15 cellular contexts compared by ENCODE assay signal in the genomic region with DNA sequence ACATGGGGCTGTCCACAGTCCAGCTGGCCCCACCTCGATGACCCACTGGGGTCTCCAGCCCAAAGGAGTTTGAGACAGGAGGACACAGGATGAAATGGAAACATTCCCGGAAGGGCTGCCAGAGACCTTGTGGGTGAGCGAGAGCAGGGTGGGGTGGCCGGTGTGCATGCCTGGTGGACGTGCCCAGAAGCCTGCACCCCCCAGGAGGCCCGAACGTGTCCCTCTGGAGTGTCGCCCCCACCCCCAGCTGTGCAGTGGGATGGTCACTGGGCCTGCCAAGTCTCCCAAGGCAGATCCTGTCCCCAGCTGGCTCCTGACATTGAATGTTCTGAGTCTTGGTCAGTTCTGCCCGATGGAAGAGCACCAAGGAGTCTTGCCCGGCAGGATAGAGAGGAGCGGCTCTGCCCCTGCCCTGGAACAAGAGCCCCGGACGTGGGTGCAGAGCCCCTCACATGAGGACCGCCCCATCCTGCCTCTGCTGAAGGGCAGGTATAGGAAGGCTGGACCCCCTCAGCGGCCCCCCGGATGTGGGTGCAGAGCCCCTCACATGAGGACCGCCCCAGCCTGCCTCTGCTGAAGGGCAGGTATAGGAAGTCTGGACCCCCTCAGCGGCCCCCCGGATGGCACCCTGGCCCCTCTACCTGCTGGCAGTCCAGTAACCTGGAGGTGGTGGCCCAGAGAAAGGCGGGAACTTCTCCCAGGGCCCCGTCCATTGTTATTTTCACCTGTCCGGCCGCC. TPM values are rescaled to one million over a fixed set of nuclear protein-coding genes. Genes with fewer than 3 reads are reported as not detected.
DNase-seq lines count a peak whose midpoint lies in the region; ATAC-seq and TF ChIP-seq lines count a peak whose summit lies in the region.
"Had no signal": no experiment of that assay in that cellular context is flagged by ENCODE, and none has a peak within 500 bp of the region (broad histone marks: within the 10 kb centered on the region; RNA-seq: fewer than 3 reads in every experiment).

No MANE protein-coding gene starts in this region.

- H3K27ac ChIP-seq in gastrocnemius medialis = peak overlapping the region in 3 of 4 donors; percentile 34 to 99 (median 94)

- peaks cover 4% of the 10 kb centered on the region for H3K36me3 Mint-ChIP-seq in activated naive CD4-positive, alpha-beta T cell treated with anti-CD3 and anti-CD28 coated beads for 36 hours (ENCODE audit: low read depth)
- H3K36me3 Mint-ChIP-seq in chondrocyte (ENCODE audit: low read depth) (peaks cover 4% of the 10 kb centered on the region), HFFc6 (ENCODE audit: low read depth) (peaks cover 8% of the 10 kb centered on the region)

- peaks cover 25 to 34% of the 10 kb centered on the region in 2 donors for H3K4me1 ChIP-seq in gastrocnemius medialis

- H3K27me3 ChIP-seq in gastrocnemius medialis = no peaks in the 10 kb centered on the region

- no peaks in the 10 kb centered on the region for H3K27me3 Mint-ChIP-seq in activated naive CD4-positive, alpha-beta T cell treated with anti-CD3 and anti-CD28 coated beads for 36 hours (ENCODE audit: low read depth)
- no peaks in the 10 kb centered on the region for H3K27me3 Mint-ChIP-seq in chondrocyte (ENCODE audit: low read depth)
- peaks cover 14% of the 10 kb centered on the region for H3K27me3 Mint-ChIP-seq in HFFc6 (ENCODE audit: insufficient read depth)

- intact Hi-C loops in activated naive CD4-positive, alpha-beta T cell treated with anti-CD3 and anti-CD28 coated beads for 36 hours (cut with micrococcal nuclease) = loop anchor here (1.0 to 5.0 kb wide), 7 partner anchors 65 to 478 kb away; partner anchors contain the start of genes DECR2, FAM234A, JMJD8 and METTL26
- intact Hi-C loops in gastrocnemius medialis (cut with DNase I; ENCODE audit: low total_unique reads) = no loop called here

- in situ Hi-C loops in gastrocnemius medialis (cut with MboI; ENCODE audit: low sequenced_read_pairs in 4 of 4) = no loop called here

- peaks cover 31% of the 10 kb centered on the region for H3K4me1 Mint-ChIP-seq in activated naive CD4-positive, alpha-beta T cell treated with anti-CD3 and anti-CD28 coated beads for 36 hours (ENCODE audit: low read depth)
- H3K4me1 Mint-ChIP-seq in chondrocyte (ENCODE audit: low read depth) = peaks cover 34% of the 10 kb centered on the region
- H3K4me1 Mint-ChIP-seq in HFFc6 (ENCODE audit: low read depth) = peaks cover 28% of the 10 kb centered on the region

- CTCF ChIA-PET in activated naive CD4-positive, alpha-beta T cell treated with anti-CD3 and anti-CD28 coated beads for 36 hours (lab: Charles Lee) = no interaction called here

- DNase-seq in activated naive CD4-positive, alpha-beta T cell treated with anti-CD3 and anti-CD28 coated beads for 36 hours = no peak
- no peak for DNase-seq in activated naive CD4-positive, alpha-beta T cell treated with anti-CD3 and anti-CD28 coated beads, Interleukin-2, amount 50 U/mL, for 16 hours
- no peak for DNase-seq in chondrocyte (ENCODE audit: low spot score)
- DNase-seq in gastrocnemius medialis = no peak
- no peak for DNase-seq in HUDEP-2 (lab: John Stamatoyannopoulos, UW; ENCODE audit: unreplicated experiment in 76 of 76)
- no peak for DNase-seq in HFFc6
- DNase-seq: left ventricle myocardium inferior; NCI-H1092 treated with DMSO at 0.1 percent for 48 hours; NK-92 treated with Interleukin-12 subunit alpha and Interleukin-12 subunit beta, amount 100 ng/mL, for 24 hours had no signal

- ATAC-seq in gastrocnemius medialis (no peak), HG03095 (IDR thresholded peaks at IDR 0.05; ENCODE audit: unreplicated experiment) (no peak)

- peaks cover 0 to 15% of the 10 kb centered on the region in 2 donors for H3K36me3 ChIP-seq in gastrocnemius medialis

- H3K27ac Mint-ChIP-seq in activated naive CD4-positive, alpha-beta T cell treated with anti-CD3 and anti-CD28 coated beads for 36 hours = peak overlapping the region; percentile 96
- H3K27ac Mint-ChIP-seq in chondrocyte (ENCODE audit: unreplicated experiment) (peak overlapping the region; percentile 99), HFFc6 (no peak overlapping the region; the same call in 1 of the 2 replicates)

- H3K9me3 ChIP-seq in gastrocnemius medialis = no peaks in the 10 kb centered on the region
- H3K9me3 ChIP-seq: HAP-1, left ventricle myocardium inferior had no signal

- no peak overlapping the region for H3K4me3 ChIP-seq in gastrocnemius medialis
- H3K4me3 ChIP-seq: HAP-1, left ventricle myocardium inferior, SK-N-MC had no signal

- H3K9me3 Mint-ChIP-seq in activated naive CD4-positive, alpha-beta T cell treated with anti-CD3 and anti-CD28 coated beads for 36 hours = no peaks in the 10 kb centered on the region
- H3K9me3 Mint-ChIP-seq in chondrocyte (ENCODE audit: low read depth) (no peaks in the 10 kb centered on the region), HFFc6 (no peaks in the 10 kb centered on the region)

- H3K4me3 Mint-ChIP-seq in activated naive CD4-positive, alpha-beta T cell treated with anti-CD3 and anti-CD28 coated beads for 36 hours = no peak overlapping the region
- H3K4me3 Mint-ChIP-seq in chondrocyte (ENCODE audit: unreplicated experiment) = no peak overlapping the region
- H3K4me3 Mint-ChIP-seq in HFFc6 = no peak overlapping the region

- no peak for TF ChIP-seq POLR2A in gastrocnemius medialis (IDR thresholded peaks at IDR 0.05)

- TF ChIP-seq CTCF in chondrocyte (IDR thresholded peaks at IDR 0.05) = no peak
- no peak for TF ChIP-seq CTCF in gastrocnemius medialis (IDR thresholded peaks at IDR 0.05 in 4 of 5, conservative IDR thresholded peaks at IDR 0.05 in 1 of 5)
- TF ChIP-seq CTCF in HFFc6 (IDR thresholded peaks at IDR 0.05) = no peak

TF ChIP-seq in PFSK-1, 5 proteins besides CTCF, POLR2A, EP300 and RAD21:
- peak; percentile 46; the same call in 1 of the 2 replicates for TF ChIP-seq POLR2AphosphoS5 (IDR thresholded peaks at IDR 0.05; ENCODE audit: low read depth, low read length)
- TF ChIP-seq SIN3A (IDR thresholded peaks at IDR 0.05; ENCODE audit: borderline replicate concordance, insufficient read depth, low read length) = no peak
TF ChIP-seq in PFSK-1: peak in this region for 1.

RNA-seq across cellular contexts. Expression of gene CAPN15, which starts 3.1 kb away (rescaled TPM):
- total RNA-seq in activated naive CD4-positive, alpha-beta T cell treated with anti-CD3 and anti-CD28 coated beads for 36 hours = 10 to 100 TPM; 54.4 to 56.9 TPM
- polyA plus RNA-seq in PFSK-1 (2012; ENCODE audit: insufficient read length, low read depth) = 125 TPM
- total RNA-seq in chondrocyte (28.8 to 32.0 TPM (median 29.7 TPM) in 3 replicates), gastrocnemius medialis (10 to 100 TPM; 22.3 to 37.8 (median 27.4) TPM)
- total RNA-seq in HFFc6 (2021; fragmentation: NEBNext Ultra II Directional; extraction: Animal tissue kit (Norgen Biotek cat#: 25700)) = 10 to 100 TPM; 35.3 to 41.4 (median 40.2) TPM

RNA-seq across cellular contexts. Expression of gene PRR35, which starts 35.8 kb away (rescaled TPM):
- not detected for total RNA-seq in activated naive CD4-positive, alpha-beta T cell treated with anti-CD3 and anti-CD28 coated beads for 36 hours
- not detected for polyA plus RNA-seq in PFSK-1 (2012; ENCODE audit: insufficient read length, low read depth)
- not detected in 3 replicates for total RNA-seq in chondrocyte
- total RNA-seq in gastrocnemius medialis = not detected
- not detected for total RNA-seq in HFFc6 (2021; fragmentation: NEBNext Ultra II Directional; extraction: Animal tissue kit (Norgen Biotek cat#: 25700))
- total RNA-seq: dermis microvascular lymphatic vessel endothelial cell, left ventricle myocardium inferior, skeletal muscle tissue had no signal

RNA-seq across cellular contexts. Expression of gene NHLRC4, which starts 42.4 kb away (rescaled TPM):
- total RNA-seq in activated naive CD4-positive, alpha-beta T cell treated with anti-CD3 and anti-CD28 coated beads for 36 hours = under 1 TPM; 0.60 to 0.67 TPM
- polyA plus RNA-seq in PFSK-1 (2012; ENCODE audit: insufficient read length, low read depth) = 0.51 TPM
- total RNA-seq in chondrocyte (not detected in 3 replicates), gastrocnemius medialis (under 1 TPM; 0.42 to 0.56 (median 0.48) TPM)
- under 1 TPM in 5 of 6 experiments, not detected in 1; 0.24 to 0.58 (median 0.28) TPM for total RNA-seq in HFFc6 (2021; fragmentation: NEBNext Ultra II Directional; extraction: Animal tissue kit (Norgen Biotek cat#: 25700))

RNA-seq across cellular contexts. Expression of gene PIGQ, which starts 45.3 kb away (rescaled TPM):
- total RNA-seq in activated naive CD4-positive, alpha-beta T cell treated with anti-CD3 and anti-CD28 coated beads for 36 hours = 10 to 100 TPM; 18.6 to 19.2 TPM
- 30.7 TPM for polyA plus RNA-seq in PFSK-1 (2012; ENCODE audit: insufficient read length, low read depth)
- total RNA-seq in chondrocyte = 34.1 to 57.1 TPM (median 37.3 TPM) in 3 replicates
- 10 to 100 TPM; 22.2 to 47.3 (median 38.5) TPM for total RNA-seq in gastrocnemius medialis
- total RNA-seq in HFFc6 (2021; fragmentation: NEBNext Ultra II Directional; extraction: Animal tissue kit (Norgen Biotek cat#: 25700)) = 10 to 100 TPM; 30.4 to 39.5 (median 35.4) TPM
